Comparison of ENCODE assay signal across 8 cellular contexts in genomic region chr16:68520649-68521086, GRCh38. TPM values are rescaled to one million over a fixed set of nuclear protein-coding genes. Genes with fewer than 3 reads are reported as not detected.
A peak's percentile ranks its signal among the peaks of the same experiment; 100 is the strongest.
DNase-seq lines count a peak whose midpoint lies in the region; ATAC-seq, FAIRE-seq and TF ChIP-seq lines count a peak whose summit lies in the region.

No MANE protein-coding gene starts in this region.

- H3K9me3 ChIP-seq in CD4-positive, alpha-beta T cell (ENCODE audit: control insufficient read depth, low read length): no peaks in the 10 kb centered on the region
- H3K9me3 ChIP-seq in OCI-LY1 (ENCODE audit: low read length): 0 out of 2 replicates have a peak, but pooled peaks cover 2% of the 10 kb centered on the region
- H3K9me3 ChIP-seq in endothelial cell of umbilical vein (replicated peaks; ENCODE audit: control insufficient read depth, insufficient read depth, low read length): no peaks in the 10 kb centered on the region
- no peaks in the 10 kb centered on the region for H3K9me3 ChIP-seq in mucosa of rectum (ENCODE audit: control insufficient read depth in 2 of 2, low read length in 2 of 2)

- TF ChIP-seq RAD21 in Ishikawa (IDR thresholded peaks at IDR 0.05; ENCODE audit: low read depth): peak; percentile 59

- H4K20me1 ChIP-seq in OCI-LY1 (ENCODE audit: insufficient read depth, low read length) (no peaks in the 10 kb centered on the region), endothelial cell of umbilical vein (replicated peaks; ENCODE audit: control insufficient read depth, extremely low read depth, insufficient read depth, low read length) (no peaks in the 10 kb centered on the region)

- intact Hi-C loops in CD4-positive, alpha-beta T cell (cut with DNase I, micrococcal nuclease): loop anchor here (5.0 kb wide), 2 partner anchors 118 to 767 kb away; no protein-coding TSS in a partner anchor
- intact Hi-C loops in endothelial cell of umbilical vein (cut with micrococcal nuclease): no loop called here

- no peaks in the 10 kb centered on the region for H3F3A ChIP-seq in OCI-LY1 (ENCODE audit: insufficient read depth, low read length)

- DNase-seq in CD4-positive, alpha-beta T cell: peak; percentile 77 to 87 (median 80)
- peak; percentile 96 for DNase-seq in GM20000 (ENCODE audit: low spot score)
- peak; percentile 86 for DNase-seq in activated CD8-positive, alpha-beta memory T cell treated with anti-CD3 and anti-CD28 coated beads, Interleukin-2, amount 50 U/mL, for 4 hours
- DNase-seq in endothelial cell of umbilical vein (ENCODE audit: low read depth, low spot score): peak; percentile 76
- peak; percentile 67 to 72 for DNase-seq in stimulated activated CD8-positive, alpha-beta memory T cell treated with anti-CD3 and anti-CD28 coated beads, Interleukin-4, amount 100 ng/mL, for 4 hours (ENCODE audit: low read depth in 2 of 2, low spot score in 1 of 2)

- no peaks in the 10 kb centered on the region for H3K9me3 Mint-ChIP-seq in CD4-positive, alpha-beta T cell

- no TSS peak for BruUV-seq in endothelial cell of umbilical vein (replicated peaks; lab: Mats Ljungman, UMichigan)

- POLR2A ChIA-PET in CD4-positive, alpha-beta T cell (lab: Charles Lee): interaction anchor here (0.6 to 1.8 kb wide), 8 partner anchors 9 to 646 kb away, joined by 3 to 5 read pairs (median 3); partner anchors contain the start of genes CHTF8 and UTP4
- POLR2A ChIA-PET in endothelial cell of umbilical vein (lab: Charles Lee): no interaction called here

- H3K9me2 ChIP-seq in OCI-LY1 (ENCODE audit: low read depth, low read length): no peaks in the 10 kb centered on the region

- dilution Hi-C loops in endothelial cell of umbilical vein (cut with MboI; ENCODE audit: extremely low pct_ligation_motif_present, low sequenced_read_pairs): no loop called here

- peak; percentile 98 for ATAC-seq in CD4-positive, alpha-beta T cell (ENCODE audit: poor library complexity)

- TF ChIP-seq CTCF in CD4-positive, alpha-beta T cell (IDR thresholded peaks at IDR 0.05): peak; percentile 99
- TF ChIP-seq CTCF in GM20000 (IDR thresholded peaks at IDR 0.05; ENCODE audit: extremely low read depth, missing control alignments) (peak; percentile 98), OCI-LY1 (IDR thresholded peaks at IDR 0.05; ENCODE audit: low read length) (peak; percentile 98), endothelial cell of umbilical vein (IDR thresholded peaks at IDR 0.05; ENCODE audit: extremely low read depth in 1 of 2, insufficient read depth in 1 of 2, low read depth in 1 of 2, low read length in 2 of 2) (peak; percentile 98 to 100)

- H3K4me1 ChIP-seq in OCI-LY1 (ENCODE audit: insufficient read depth, low read length, severe bottlenecking) (peaks cover 3% of the 10 kb centered on the region), endothelial cell of umbilical vein (ENCODE audit: control insufficient read depth, extremely low read depth, insufficient read depth, low read length) (peaks cover 4% of the 10 kb centered on the region), mucosa of rectum (ENCODE audit: control insufficient read depth in 2 of 2, insufficient read depth in 2 of 2, low read length in 2 of 2) (peaks cover 0 to 4% of the 10 kb centered on the region in 2 donors)

- H3K4me3 ChIP-seq in OCI-LY1 (ENCODE audit: low read depth, low read length, poor library complexity, severe bottlenecking): no peak overlapping the region
- no peak overlapping the region for H3K4me3 ChIP-seq in endothelial cell of umbilical vein (replicated peaks in 1 of 3; ENCODE audit: insufficient read depth in 1 of 3, low read depth in 1 of 3, low read length in 3 of 3)
- peak overlapping the region; percentile 26 to 64 for H3K4me3 ChIP-seq in mucosa of rectum (ENCODE audit: low read length in 2 of 2)

- H3K36me3 Mint-ChIP-seq in CD4-positive, alpha-beta T cell (ENCODE audit: low read depth): no peaks in the 10 kb centered on the region

- peaks cover 7% of the 10 kb centered on the region for H3K4me1 Mint-ChIP-seq in CD4-positive, alpha-beta T cell (ENCODE audit: low read depth)

- FAIRE-seq in endothelial cell of umbilical vein (lab: Jason Lieb, UNC): peak; percentile 90

- TF ChIP-seq POLR2A in endothelial cell of umbilical vein (IDR thresholded peaks at IDR 0.05; ENCODE audit: low read depth, low read length): no peak

- peak overlapping the region; percentile 43 for H3K4me3 Mint-ChIP-seq in CD4-positive, alpha-beta T cell

- H2AFZ ChIP-seq in OCI-LY1 (ENCODE audit: low read length) (no peak overlapping the region), endothelial cell of umbilical vein (ENCODE audit: low read depth, low read length) (peak overlapping the region; percentile 70)

- H3K9me1 ChIP-seq in endothelial cell of umbilical vein (replicated peaks; ENCODE audit: control insufficient read depth, extremely low read depth, insufficient read depth, low read length): no peaks in the 10 kb centered on the region

- CTCF ChIA-PET in CD4-positive, alpha-beta T cell (lab: Charles Lee): interaction anchor here (0.6 to 2.2 kb wide), 24 partner anchors 9 to 603 kb away, joined by 3 to 25 read pairs (median 4); partner anchors contain the start of gene ZFP90
- CTCF ChIA-PET in endothelial cell of umbilical vein (lab: Charles Lee): interaction anchor here (0.6 to 2.4 kb wide), 27 partner anchors 9 to 629 kb away, joined by 3 to 22 read pairs (median 4); partner anchors contain the start of gene TANGO6

- H3K9ac ChIP-seq in OCI-LY1 (ENCODE audit: low read length): no peak overlapping the region
- H3K9ac ChIP-seq in endothelial cell of umbilical vein (replicated peaks; ENCODE audit: extremely low read depth, insufficient read depth, low read length): peak overlapping the region; percentile 16
- no peak overlapping the region for H3K9ac ChIP-seq in mucosa of rectum (ENCODE audit: low read depth in 1 of 2, low read length in 2 of 2)

- peaks cover 5% of the 10 kb centered on the region for H3K27me3 Mint-ChIP-seq in CD4-positive, alpha-beta T cell

- H3K36me3 ChIP-seq in OCI-LY1 (ENCODE audit: insufficient read depth, low read length) (no peaks in the 10 kb centered on the region; the same call in 1 of the 2 replicates), endothelial cell of umbilical vein (ENCODE audit: control insufficient read depth in 2 of 2, extremely low read depth in 1 of 2, insufficient read depth in 2 of 2, low read length in 2 of 2) (no peaks in the 10 kb centered on the region), mucosa of rectum (ENCODE audit: control insufficient read depth in 2 of 2, insufficient read depth in 2 of 2, low read length in 2 of 2) (no peaks in the 10 kb centered on the region)

- no peak overlapping the region for H3K27ac ChIP-seq in CD4-positive, alpha-beta T cell (ENCODE audit: low read depth, low read length)
- no peak overlapping the region for H3K27ac ChIP-seq in OCI-LY1 (ENCODE audit: low read depth, low read length, poor library complexity, severe bottlenecking)
- no peak overlapping the region for H3K27ac ChIP-seq in endothelial cell of umbilical vein (ENCODE audit: insufficient read depth, low read depth, low read length)
- H3K27ac ChIP-seq in mucosa of rectum (ENCODE audit: low read depth in 2 of 2, low read length in 2 of 2): no peak overlapping the region

- peak overlapping the region; percentile 46 for H3K4me2 ChIP-seq in OCI-LY1 (ENCODE audit: low read length)
- H3K4me2 ChIP-seq in endothelial cell of umbilical vein (ENCODE audit: insufficient read depth, low read length): peak overlapping the region; percentile 70

- peak overlapping the region; percentile 71 for H3K27ac Mint-ChIP-seq in CD4-positive, alpha-beta T cell

- H3K27me3 ChIP-seq in CD4-positive, alpha-beta T cell (ENCODE audit: control insufficient read depth, insufficient read depth, low read length): no peaks in the 10 kb centered on the region
- H3K27me3 ChIP-seq in OCI-LY1 (ENCODE audit: insufficient read depth, low read length) (no peaks in the 10 kb centered on the region), endothelial cell of umbilical vein (ENCODE audit: control insufficient read depth in 2 of 2, insufficient read depth in 2 of 2, low read length in 2 of 2) (no peaks in the 10 kb centered on the region), mucosa of rectum (ENCODE audit: control insufficient read depth in 2 of 2, insufficient read depth in 2 of 2, low read length in 2 of 2) (no peaks in the 10 kb centered on the region)

- no peaks in the 10 kb centered on the region for H3K79me2 ChIP-seq in OCI-LY1 (ENCODE audit: insufficient read depth, low read length)
- no peaks in the 10 kb centered on the region for H3K79me2 ChIP-seq in endothelial cell of umbilical vein (ENCODE audit: control insufficient read depth, insufficient read depth, low read length)

- TF ChIP-seq EP300 in Ishikawa (IDR thresholded peaks at IDR 0.05; ENCODE audit: borderline replicate concordance): no peak

TF ChIP-seq in Ishikawa, 13 proteins besides CTCF, POLR2A, EP300 and RAD21:
- TF ChIP-seq TAF1 (IDR thresholded peaks at IDR 0.05; ENCODE audit: low read depth): no peak
- 0 out of 2 replicates have a peak, but pooled peaks have one; percentile 21 for TF ChIP-seq TCF12 (IDR thresholded peaks at IDR 0.05; ENCODE audit: low read depth)
- 0 out of 2 replicates have a peak, but pooled peaks have one; percentile 44 for TF ChIP-seq ZBTB7A (IDR thresholded peaks at IDR 0.05; ENCODE audit: low read depth)
- peak; percentile 70 for TF ChIP-seq MAX (IDR thresholded peaks at IDR 0.05)
- no peak for TF ChIP-seq NFIC (IDR thresholded peaks at IDR 0.05)

TF ChIP-seq in endothelial cell of umbilical vein, 7 proteins besides CTCF, POLR2A, EP300 and RAD21:
- peak; percentile 41 for TF ChIP-seq MAX (IDR thresholded peaks at IDR 0.05; ENCODE audit: insufficient read depth, insufficient read length)
- no peak for TF ChIP-seq POLR2AphosphoS5 (IDR thresholded peaks at IDR 0.05; ENCODE audit: insufficient read depth, low read depth, low read length)

RNA-seq across cellular contexts. Expression of gene ZFP90, which starts 18.4 kb away (rescaled TPM):
- total RNA-seq in CD4-positive, alpha-beta T cell: 10 to 100 TPM; 23.3 to 24.3 TPM
- total RNA-seq in endothelial cell of umbilical vein: 18.4 and 22.4 TPM in 2 replicates
- 10.1 and 10.9 TPM in 2 replicates for polyA plus RNA-seq in endothelial cell of umbilical vein
- 8.1 and 9.5 TPM in 2 replicates for polyA plus RNA-seq in endothelial cell of umbilical vein (2011; cell fraction: cytosol; rRNA removed)
- 20.2 and 23.4 TPM in 2 replicates for polyA plus RNA-seq in endothelial cell of umbilical vein (2011; cell fraction: nucleus; rRNA removed)
- 15.9 and 17.4 TPM in 2 replicates for polyA plus RNA-seq in endothelial cell of umbilical vein (2012)
- polyA minus RNA-seq in endothelial cell of umbilical vein: 19.5 and 47.0 TPM in 2 replicates
- polyA minus RNA-seq in endothelial cell of umbilical vein (2011; cell fraction: cytosol; rRNA and poly(A)+ RNA removed): 0.51 TPM
- polyA minus RNA-seq in endothelial cell of umbilical vein (2011; cell fraction: nucleus; rRNA and poly(A)+ RNA removed): 10.6 and 14.6 TPM in 2 replicates

Comparison
In these comparisons a context has a peak if more than half of its experiments do, and no peak if none do; other contexts are left out.
1. H3K4me3 ChIP-seq: peak in mucosa of rectum (2 of 2); none in OCI-LY1 (single experiment) and endothelial cell of umbilical vein (0 of 3).
2. Peak in every context shown above with its lines, with median percentiles within 50 percentile points of each other: DNase-seq and CTCF ChIP-seq.